ENCODE assay signal across 2 cellular contexts in the genomic region with DNA sequence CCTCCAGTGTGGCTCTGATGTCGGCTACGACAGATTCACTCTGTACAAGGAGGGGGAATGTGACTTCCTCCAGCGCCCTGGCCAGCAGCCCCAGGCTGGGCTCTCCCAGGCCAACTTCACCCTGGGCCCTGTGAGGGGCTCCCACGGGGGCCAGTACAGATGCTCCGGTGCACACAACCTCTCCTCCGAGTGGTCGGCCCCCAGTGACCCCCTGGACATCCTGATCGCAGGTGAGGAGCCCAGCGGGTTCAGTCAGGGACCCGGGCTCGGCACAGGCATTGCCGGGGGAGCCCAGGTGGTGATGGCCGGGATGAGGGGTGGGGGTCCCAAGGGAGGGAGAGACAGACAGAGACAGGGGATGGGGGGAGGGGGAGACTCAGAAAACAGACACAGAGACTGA.
A peak's percentile ranks its signal among the peaks of the same experiment; 100 is the strongest.
"Not testable (repeated sequence)": the region's sequence is repeated elsewhere in the genome, so short reads cannot be mapped to it uniquely, and the experiment has no call there.

No MANE protein-coding gene starts in this region.

- H3K27me3 ChIP-seq in BLaER1; BLaER1 treated with 17β-estradiol and CSF1 and Interleukin-3, amounts not matched to agents 10 nM and 100 nM: not testable (repeated sequence)

- H3K4me2 ChIP-seq in BLaER1 = peak overlapping the region; percentile 89
- peak overlapping the region; percentile 53 to 99 (median 90); a peak in 21 of 22 replicates for H3K4me2 ChIP-seq in BLaER1 treated with 17β-estradiol and CSF1 and Interleukin-3, amounts not matched to agents 10 nM and 100 nM

- peaks cover 54% of the 10 kb centered on the region for H3K4me1 ChIP-seq in BLaER1
- H3K4me1 ChIP-seq in BLaER1 treated with 17β-estradiol and CSF1 and Interleukin-3, amounts not matched to agents 10 nM and 100 nM = peaks cover 39 to 52% (median 46%) of the 10 kb centered on the region in 10 experiments

- not testable (repeated sequence) for H3K36me3 ChIP-seq in BLaER1; BLaER1 treated with 17β-estradiol and CSF1 and Interleukin-3, amounts not matched to agents 10 nM and 100 nM

- not testable (repeated sequence) for H3K9ac ChIP-seq in BLaER1; BLaER1 treated with 17β-estradiol and CSF1 and Interleukin-3, amounts not matched to agents 10 nM and 100 nM

- not testable (repeated sequence) for H3K27ac ChIP-seq in BLaER1
- 0 out of 22 replicates have a peak overlapping the region, but pooled peaks of 1 of the 11 experiments have one; percentile 13 for H3K27ac ChIP-seq in BLaER1 treated with 17β-estradiol and CSF1 and Interleukin-3, amounts not matched to agents 10 nM and 100 nM

- H3K4me3 ChIP-seq in BLaER1 = not testable (repeated sequence)
- 0 out of 20 replicates have a peak overlapping the region, but pooled peaks of 2 of the 10 experiments have one; percentile 60 to 66 for H3K4me3 ChIP-seq in BLaER1 treated with 17β-estradiol and CSF1 and Interleukin-3, amounts not matched to agents 10 nM and 100 nM

- not testable (repeated sequence) for H4K20me1 ChIP-seq in BLaER1; BLaER1 treated with 17β-estradiol and CSF1 and Interleukin-3, amounts not matched to agents 10 nM and 100 nM

- not testable (repeated sequence) for H3K9me3 ChIP-seq in BLaER1; BLaER1 treated with 17β-estradiol and CSF1 and Interleukin-3, amounts not matched to agents 10 nM and 100 nM (replicated peaks in 1 of 11)
